In genomic region chr11:26753738-26754504, GRCh38 we compare ENCODE assay signal across 9 cellular contexts. TPM values are rescaled to one million over a fixed set of nuclear protein-coding genes. Genes with fewer than 3 reads are reported as not detected.
DNase-seq lines count a peak whose midpoint lies in the region; ATAC-seq and TF ChIP-seq lines count a peak whose summit lies in the region.
"Had no signal": no experiment of that assay in that cellular context is flagged by ENCODE, and none has a peak within 500 bp of the region (broad histone marks: within the 10 kb centered on the region; RNA-seq: fewer than 3 reads in every experiment).

No MANE protein-coding gene starts in this region.

- H3F3A ChIP-seq in neural cell (ENCODE audit: insufficient read depth, low read length, poor library complexity, severe bottlenecking), result no peaks in the 10 kb centered on the region

- H3K4me3 ChIP-seq in Karpas-422 (ENCODE audit: low read length) (no peak overlapping the region), Panc1 (ENCODE audit: low read depth in 2 of 2, low read length in 2 of 2) (no peak overlapping the region), esophagus muscularis mucosa (no peak overlapping the region), neural cell (ENCODE audit: low read length) (no peak overlapping the region)

- H3K9me3 Mint-ChIP-seq in stimulated activated memory B cell treated with anti-CD40 and anti-IgM and Interleukin-4, amounts not matched to agents 10 μg/mL and 1 μg/mL and 100 μg/mL, for 72 hours, result peaks cover 5% of the 10 kb centered on the region

- no peaks in the 10 kb centered on the region for H3K4me1 Mint-ChIP-seq in stimulated activated memory B cell treated with anti-CD40 and anti-IgM and Interleukin-4, amounts not matched to agents 10 μg/mL and 1 μg/mL and 100 μg/mL, for 72 hours

- H3K4me2 ChIP-seq in Karpas-422 (ENCODE audit: low read depth, low read length, poor library complexity, severe bottlenecking), result no peak overlapping the region
- no peak overlapping the region for H3K4me2 ChIP-seq in neural cell (ENCODE audit: low read length)

- peak; percentile 71 for TF ChIP-seq CTCF in Panc1 (IDR thresholded peaks at IDR 0.05)
- TF ChIP-seq CTCF in esophagus muscularis mucosa (IDR thresholded peaks at IDR 0.05), result peak; percentile 75 to 86 (median 82)
- peak; percentile 83 for TF ChIP-seq CTCF in neural cell (IDR thresholded peaks at IDR 0.05; ENCODE audit: poor library complexity, severe bottlenecking)

- WGBS in esophagus muscularis mucosa, result 47% methylated on average over 8 of the region's 8 CpGs

- H3K9ac ChIP-seq in Karpas-422 (ENCODE audit: low read length) (no peak overlapping the region), neural cell (ENCODE audit: low read length) (no peak overlapping the region)

- peaks cover 8% of the 10 kb centered on the region for H3K27me3 Mint-ChIP-seq in stimulated activated memory B cell treated with anti-CD40 and anti-IgM and Interleukin-4, amounts not matched to agents 10 μg/mL and 1 μg/mL and 100 μg/mL, for 72 hours

- no peak overlapping the region for H3K4me3 Mint-ChIP-seq in stimulated activated memory B cell treated with anti-CD40 and anti-IgM and Interleukin-4, amounts not matched to agents 10 μg/mL and 1 μg/mL and 100 μg/mL, for 72 hours

- TF ChIP-seq EP300 in esophagus muscularis mucosa (IDR thresholded peaks at IDR 0.05) (no peak), neural cell (conservative IDR thresholded peaks at IDR 0.05; ENCODE audit: poor library complexity, severe bottlenecking) (no peak)

- H3K27me3 ChIP-seq in Karpas-422 (ENCODE audit: low read length) (no peaks in the 10 kb centered on the region), Panc1 (ENCODE audit: control insufficient read depth, insufficient read depth, low read length) (no peaks in the 10 kb centered on the region), esophagus muscularis mucosa (no peaks in the 10 kb centered on the region), neural cell (ENCODE audit: insufficient read depth, low read depth, low read length) (no peaks in the 10 kb centered on the region)
- H3K27me3 ChIP-seq: neutrophil had no signal

- peak; percentile 88 for TF ChIP-seq RAD21 in neural cell (conservative IDR thresholded peaks at IDR 0.05)

- H3K9me2 ChIP-seq in Karpas-422 (replicated peaks; ENCODE audit: insufficient read depth, low read length), result no peaks in the 10 kb centered on the region
- H3K9me2 ChIP-seq in neural cell (ENCODE audit: insufficient read depth, low read length), result no peaks in the 10 kb centered on the region

- no peak for TF ChIP-seq POLR2A in esophagus muscularis mucosa (IDR thresholded peaks at IDR 0.05; ENCODE audit: low read depth)

- H3K4me1 ChIP-seq in Karpas-422 (ENCODE audit: low read length) (no peaks in the 10 kb centered on the region), Panc1 (ENCODE audit: control insufficient read depth, insufficient read depth, low read length) (no peaks in the 10 kb centered on the region), esophagus muscularis mucosa (peaks cover 0 to 31% (median 25%) of the 10 kb centered on the region in 4 donors)

- H3K36me3 Mint-ChIP-seq in stimulated activated memory B cell treated with anti-CD40 and anti-IgM and Interleukin-4, amounts not matched to agents 10 μg/mL and 1 μg/mL and 100 μg/mL, for 72 hours, result no peaks in the 10 kb centered on the region

- no peaks in the 10 kb centered on the region for H3K79me2 ChIP-seq in Karpas-422 (ENCODE audit: low read length)
- H3K79me2 ChIP-seq in neural cell (replicated peaks; ENCODE audit: insufficient read depth, low read length), result no peaks in the 10 kb centered on the region

- ATAC-seq in GM19463 (IDR thresholded peaks at IDR 0.05; ENCODE audit: unreplicated experiment) (peak; percentile 76), Panc1 (peak; percentile 85)
- ATAC-seq in stimulated activated memory B cell treated with anti-CD40 and anti-IgM and Interleukin-4, amounts not matched to agents 10 μg/mL and 1 μg/mL and 100 μg/mL, for 72 hours, result no peak

- no peak overlapping the region for H3K27ac ChIP-seq in Karpas-422 (ENCODE audit: low read length)
- H3K27ac ChIP-seq in Panc1 (ENCODE audit: low read length), result no peak overlapping the region
- no peak overlapping the region for H3K27ac ChIP-seq in esophagus muscularis mucosa (replicated peaks in 1 of 4)
- no peak overlapping the region for H3K27ac ChIP-seq in neural cell (ENCODE audit: low read length)
- H3K27ac ChIP-seq: neutrophil had no signal

- no TSS peak for BruUV-seq in Panc1 (replicated peaks; lab: Mats Ljungman, UMichigan)

- POLR2A ChIA-PET in Panc1 (lab: Charles Lee), result no interaction called here

- H3K36me3 ChIP-seq in Karpas-422 (ENCODE audit: insufficient read depth, low read length) (no peaks in the 10 kb centered on the region), Panc1 (ENCODE audit: control insufficient read depth, insufficient read depth, low read length) (no peaks in the 10 kb centered on the region), esophagus muscularis mucosa (no peaks in the 10 kb centered on the region), neural cell (ENCODE audit: insufficient read depth, low read length) (no peaks in the 10 kb centered on the region)
- H3K36me3 ChIP-seq: neutrophil had no signal

- H3K9me3 ChIP-seq in Karpas-422 (ENCODE audit: low read length), result no peaks in the 10 kb centered on the region
- no peaks in the 10 kb centered on the region for H3K9me3 ChIP-seq in Panc1 (ENCODE audit: control insufficient read depth, insufficient read depth, low read depth, low read length)
- H3K9me3 ChIP-seq in esophagus muscularis mucosa, result no peaks in the 10 kb centered on the region
- H3K9me3 ChIP-seq in neural cell (ENCODE audit: low read length), result no peaks in the 10 kb centered on the region
- H3K9me3 ChIP-seq: neutrophil had no signal

- DNase-seq in COLO829 (ENCODE audit: low spot score) (peak; percentile 67), Karpas-422 (peak; percentile 72), Panc1 (ENCODE audit: low read depth, low spot score) (peak; percentile 13), esophagus muscularis mucosa (ENCODE audit: extremely low spot score) (no peak), HK-2 (ENCODE audit: unreplicated experiment) (no peak)

- no peaks in the 10 kb centered on the region for H4K20me1 ChIP-seq in Karpas-422 (ENCODE audit: insufficient read depth, low read depth, low read length)
- H4K20me1 ChIP-seq in neural cell (ENCODE audit: insufficient read depth), result no peaks in the 10 kb centered on the region

- in situ Hi-C loops in Panc1 (cut with HindIII; ENCODE audit: low pct_unique_long_range_greater_than_20kb, low sequenced_read_pairs), result no loop called here

- intact Hi-C loops in Panc1 (cut with micrococcal nuclease; ENCODE audit: unreplicated experiment), result loop anchor here (1.0 to 5.0 kb wide), 2 partner anchors 404 to 733 kb away; no protein-coding TSS in a partner anchor
- intact Hi-C loops in esophagus muscularis mucosa (cut with DNase I), result loop anchor here (1.0 to 10.0 kb wide), 2 partner anchors 371 to 405 kb away; no protein-coding TSS in a partner anchor

- H3K27ac Mint-ChIP-seq in stimulated activated memory B cell treated with anti-CD40 and anti-IgM and Interleukin-4, amounts not matched to agents 10 μg/mL and 1 μg/mL and 100 μg/mL, for 72 hours, result no peak overlapping the region

- CTCF ChIA-PET in Panc1 (lab: Charles Lee), result interaction anchor here (0.6 to 1.0 kb wide), 2 partner anchors 405 to 460 kb away, joined by 3 to 4 read pairs; no protein-coding TSS in a partner anchor

- H2AFZ ChIP-seq in Karpas-422 (ENCODE audit: low read length), result no peak overlapping the region
- H2AFZ ChIP-seq in neural cell (ENCODE audit: low read depth, low read length), result no peak overlapping the region

TF ChIP-seq in neural cell, 6 proteins besides CTCF, POLR2A, EP300 and RAD21:
- TF ChIP-seq REST (IDR thresholded peaks at IDR 0.05; ENCODE audit: borderline replicate concordance) (no peak), EZH2 (IDR thresholded peaks at IDR 0.05; ENCODE audit: borderline replicate concordance, insufficient read depth, low read length, poor library complexity, severe bottlenecking) (no peak), POLR2AphosphoS5 (IDR thresholded peaks at IDR 0.05) (no peak), TAF1 (IDR thresholded peaks at IDR 0.05; ENCODE audit: low read depth) (no peak), SMC3 (conservative IDR thresholded peaks at IDR 0.05; ENCODE audit: poor library complexity) (peak; percentile 95)

RNA-seq across cellular contexts. Expression of gene SLC5A12, which starts 32.1 kb away (rescaled TPM):
- total RNA-seq in Karpas-422 (2014; rRNA removed; shearing (Covaris generic); ENCODE audit: low replicate concordance), result not detected in 2 replicates
- not detected for total RNA-seq in Panc1 (2021; ENCODE audit: unreplicated experiment)
- not detected for polyA plus RNA-seq in Panc1 (2012; ENCODE audit: insufficient read length)
- not detected for total RNA-seq in esophagus muscularis mucosa
- not detected in 2 replicates for polyA plus RNA-seq in neural cell
- not detected in 2 replicates for polyA minus RNA-seq in neural cell

Comparison
In these comparisons a context has a peak if more than half of its experiments do, and no peak if none do; other contexts are left out.
1. DNase-seq: peak in COLO829 (single experiment), Karpas-422 (single experiment) and Panc1 (single experiment); none in esophagus muscularis mucosa (single experiment) and HK-2 (single experiment).
2. Peak in every context shown above with its lines, with median percentiles within 50 percentile points of each other: CTCF ChIP-seq.